ENCODE assay signal across 24 cellular contexts in genomic region chr11:25794804-25795203, GRCh38.
A peak's percentile ranks its signal among the peaks of the same experiment; 100 is the strongest.
DNase-seq lines count a peak whose midpoint lies in the region; ATAC-seq and TF ChIP-seq lines count a peak whose summit lies in the region.
"Had no signal": no experiment of that assay in that cellular context is flagged by ENCODE, and none has a peak within 500 bp of the region (broad histone marks: within the 10 kb centered on the region; RNA-seq: fewer than 3 reads in every experiment).

No MANE protein-coding gene starts in this region.

- H3K23ac ChIP-seq in neuronal stem cell (ENCODE audit: low read depth, low read length, poor library complexity): no peak overlapping the region

- H3K9me3 ChIP-seq in iPS DF 6.9 (ENCODE audit: control insufficient read depth, insufficient read depth, low read length): no peaks in the 10 kb centered on the region
- no peaks in the 10 kb centered on the region for H3K9me3 ChIP-seq in neuronal stem cell (replicated peaks in 1 of 2; ENCODE audit: control insufficient read depth in 2 of 2, insufficient read depth in 1 of 2, low read depth in 1 of 2, low read length in 2 of 2)
- H3K9me3 ChIP-seq in CD8-positive, alpha-beta T cell (ENCODE audit: low read length): no peaks in the 10 kb centered on the region
- H3K9me3 ChIP-seq: BLaER1, HAP-1, SJCRH30 had no signal

- no peak overlapping the region for H2BK12ac ChIP-seq in neuronal stem cell (ENCODE audit: low read length)

- DNase-seq in H7: peak; percentile 5
- no peak for DNase-seq in WTC11 (ENCODE audit: low spot score)
- peak; percentile 1 for DNase-seq in iPS DF 6.9 (ENCODE audit: low read depth, low spot score)
- DNase-seq in neuronal stem cell (ENCODE audit: low spot score): no peak
- no peak for DNase-seq in T-helper 2 cell treated with Interferon-gamma antibody and Interleukin-4, amounts not matched to agents 5 μg/mL and 100 μg/mL, for 36 hours (ENCODE audit: low spot score)
- DNase-seq in CD8-positive, alpha-beta T cell: no peak
- DNase-seq: Caco-2; CD4-positive, alpha-beta T cell; HFFc6; KBM-7; MV-4-11; NCI-H1105; NCI-H1436 treated with DMSO at 0.1 percent for 48 hours; NCI-H187 treated with DMSO at 0.1 percent for 48 hours; NCI-H2171 treated with DMSO at 0.1 percent for 48 hours; NCI-H446; NCI-H524 treated with DMSO at 0.1 percent for 48 hours; NCI-H774; SJCRH30 had no signal

- no peak overlapping the region for H4K8ac ChIP-seq in neuronal stem cell (ENCODE audit: low read depth, low read length)

- no peaks in the 10 kb centered on the region for H3K36me3 Mint-ChIP-seq in WTC11
- no peaks in the 10 kb centered on the region for H3K36me3 Mint-ChIP-seq in T-helper 2 cell treated with Interferon-gamma antibody and Interleukin-4, amounts not matched to agents 5 μg/mL and 100 μg/mL, for 36 hours (ENCODE audit: low read depth)
- no peaks in the 10 kb centered on the region for H3K36me3 Mint-ChIP-seq in CD8-positive, alpha-beta T cell

- peak overlapping the region; percentile 27 for H3K18ac ChIP-seq in neuronal stem cell (ENCODE audit: low read length)

- no peak overlapping the region for H2AK5ac ChIP-seq in neuronal stem cell (ENCODE audit: low read depth, low read length)

- no peak overlapping the region for H2BK5ac ChIP-seq in neuronal stem cell (ENCODE audit: low read length)

- peak; percentile 93 for ATAC-seq in WTC11
- no peak for ATAC-seq in GM21367 (IDR thresholded peaks at IDR 0.05; ENCODE audit: unreplicated experiment)
- no peak for ATAC-seq in CD8-positive, alpha-beta T cell
- ATAC-seq: Right ventricle myocardium inferior, SK-N-SH treated with all-trans-retinoic acid at 6 μM for 48 hours had no signal

- no peak overlapping the region for H3K27ac ChIP-seq in iPS DF 6.9 (ENCODE audit: low read length)
- no peak overlapping the region for H3K27ac ChIP-seq in neuronal stem cell (replicated peaks; ENCODE audit: low read length)
- no peak overlapping the region for H3K27ac ChIP-seq in CD8-positive, alpha-beta T cell (ENCODE audit: low read depth, low read length)
- H3K27ac ChIP-seq: BLaER1, SJCRH30 had no signal

- CTCF ChIA-PET in WTC11 (lab: Charles Lee): interaction anchor here (0.7 to 1.1 kb wide), 2 partner anchors 9 to 445 kb away, joined by 3 to 6 read pairs; no protein-coding TSS in a partner anchor
- CTCF ChIA-PET in CD8-positive, alpha-beta T cell (lab: Charles Lee): interaction anchor here (1.0 kb wide), 1 partner anchor 14 kb away, joined by 3 read pairs; no protein-coding TSS in a partner anchor

- no peak overlapping the region for H2BK15ac ChIP-seq in neuronal stem cell (ENCODE audit: low read length)

- no peak overlapping the region for H3K27ac Mint-ChIP-seq in WTC11
- H3K27ac Mint-ChIP-seq in T-helper 2 cell treated with Interferon-gamma antibody and Interleukin-4, amounts not matched to agents 5 μg/mL and 100 μg/mL, for 36 hours: no peak overlapping the region
- no peak overlapping the region for H3K27ac Mint-ChIP-seq in CD8-positive, alpha-beta T cell
- H3K27ac Mint-ChIP-seq: CD4-positive, alpha-beta T cell; HFFc6 had no signal

- no peak overlapping the region for H2BK120ac ChIP-seq in neuronal stem cell (ENCODE audit: low read depth, low read length)

- H2AFZ ChIP-seq in neuronal stem cell (ENCODE audit: low read length): no peak overlapping the region

- H3K14ac ChIP-seq in neuronal stem cell (ENCODE audit: low read length): no peak overlapping the region

- POLR2A ChIA-PET in WTC11 (lab: Charles Lee): no interaction called here
- POLR2A ChIA-PET in CD8-positive, alpha-beta T cell (lab: Charles Lee): no interaction called here

- H3K4me2 ChIP-seq in neuronal stem cell (ENCODE audit: insufficient read depth, low read length, poor library complexity, severe bottlenecking): no peak overlapping the region
- H3K4me2 ChIP-seq: BLaER1 had no signal

- intact Hi-C loops in CD8-positive, alpha-beta T cell (cut with DNase I, micrococcal nuclease): no loop called here

- H4K91ac ChIP-seq in neuronal stem cell (ENCODE audit: low read depth, low read length, poor library complexity): no peak overlapping the region

- H3K9me3 Mint-ChIP-seq in WTC11: no peaks in the 10 kb centered on the region
- H3K9me3 Mint-ChIP-seq in T-helper 2 cell treated with Interferon-gamma antibody and Interleukin-4, amounts not matched to agents 5 μg/mL and 100 μg/mL, for 36 hours: peaks cover 25% of the 10 kb centered on the region
- peaks cover 2% of the 10 kb centered on the region for H3K9me3 Mint-ChIP-seq in CD8-positive, alpha-beta T cell

- H3K79me1 ChIP-seq in neuronal stem cell (ENCODE audit: low read depth, low read length): no peaks in the 10 kb centered on the region

- no peaks in the 10 kb centered on the region for H3K36me3 ChIP-seq in H7 (replicated peaks; ENCODE audit: control insufficient read depth, insufficient read depth, low read length)
- H3K36me3 ChIP-seq in iPS DF 6.9 (ENCODE audit: control insufficient read depth, insufficient read depth, low read length): no peaks in the 10 kb centered on the region
- H3K36me3 ChIP-seq in neuronal stem cell (replicated peaks in 1 of 2; ENCODE audit: control insufficient read depth in 2 of 2, insufficient read depth in 2 of 2, low read length in 2 of 2): no peaks in the 10 kb centered on the region
- no peaks in the 10 kb centered on the region for H3K36me3 ChIP-seq in CD8-positive, alpha-beta T cell (ENCODE audit: insufficient read depth, low read length)
- H3K36me3 ChIP-seq: BLaER1, HAP-1, SJCRH30 had no signal

- H3K27me3 ChIP-seq in H7 (ENCODE audit: control insufficient read depth, insufficient read depth, low read length) (no peaks in the 10 kb centered on the region), iPS DF 6.9 (ENCODE audit: control insufficient read depth, insufficient read depth, low read length) (no peaks in the 10 kb centered on the region), neuronal stem cell (ENCODE audit: control insufficient read depth in 3 of 3, insufficient read depth in 3 of 3, low read depth in 1 of 3, low read length in 3 of 3) (no peaks in the 10 kb centered on the region)
- H3K27me3 ChIP-seq in CD8-positive, alpha-beta T cell (ENCODE audit: insufficient read depth, low read length): no peaks in the 10 kb centered on the region
- H3K27me3 ChIP-seq: BLaER1, SJCRH30 had no signal

- no peak for TF ChIP-seq CTCF in WTC11 (IDR thresholded peaks at IDR 0.05)
- TF ChIP-seq CTCF in CD8-positive, alpha-beta T cell (IDR thresholded peaks at IDR 0.05): no peak

- no peak overlapping the region for H3K4me3 ChIP-seq in H7 (ENCODE audit: insufficient read depth, low read depth, low read length)
- no peak overlapping the region for H3K4me3 ChIP-seq in iPS DF 6.9 (ENCODE audit: low read length)
- no peak overlapping the region for H3K4me3 ChIP-seq in neuronal stem cell (ENCODE audit: low read length in 2 of 2)
- no peak overlapping the region for H3K4me3 ChIP-seq in CD8-positive, alpha-beta T cell (ENCODE audit: low read depth, low read length)
- H3K4me3 ChIP-seq: BLaER1, HAP-1, SJCRH30 had no signal

- no CpG with 5 or more reads among the region's 1 CpG for WGBS in iPS DF 6.9 (ENCODE audit: insufficient coverage, insufficient read length)
- no CpG with 5 or more reads among the region's 1 CpG for WGBS in neuronal stem cell (ENCODE audit: extremely low coverage in 2 of 2, insufficient read length in 2 of 2, insufficient replicate concordance in 1 of 2), 2 donors

- no peak overlapping the region for H3K9ac ChIP-seq in neuronal stem cell (ENCODE audit: low read depth, low read length, poor library complexity)
- H3K9ac ChIP-seq: BLaER1 had no signal

- H3K27me3 Mint-ChIP-seq in WTC11 (ENCODE audit: low read depth): no peaks in the 10 kb centered on the region
- no peaks in the 10 kb centered on the region for H3K27me3 Mint-ChIP-seq in T-helper 2 cell treated with Interferon-gamma antibody and Interleukin-4, amounts not matched to agents 5 μg/mL and 100 μg/mL, for 36 hours (ENCODE audit: low read depth)
- H3K27me3 Mint-ChIP-seq in CD8-positive, alpha-beta T cell (ENCODE audit: low read depth): no peaks in the 10 kb centered on the region
- H3K27me3 Mint-ChIP-seq: CD4-positive, alpha-beta T cell had no signal

- H3K4me1 ChIP-seq in iPS DF 6.9 (ENCODE audit: control insufficient read depth, insufficient read depth, low read length) (no peaks in the 10 kb centered on the region), neuronal stem cell (ENCODE audit: control insufficient read depth in 2 of 2, insufficient read depth in 1 of 2, low read depth in 1 of 2, low read length in 2 of 2) (peaks cover 0 to 2% of the 10 kb centered on the region in 2 donors)
- no peaks in the 10 kb centered on the region for H3K4me1 ChIP-seq in CD8-positive, alpha-beta T cell (ENCODE audit: insufficient read depth, low read length)
- H3K4me1 ChIP-seq: BLaER1, Caco-2, HAP-1, SJCRH30 had no signal

- no peak overlapping the region for H3K4ac ChIP-seq in neuronal stem cell (ENCODE audit: low read length)

- H3K4me3 Mint-ChIP-seq in WTC11: no peak overlapping the region
- no peak overlapping the region for H3K4me3 Mint-ChIP-seq in T-helper 2 cell treated with Interferon-gamma antibody and Interleukin-4, amounts not matched to agents 5 μg/mL and 100 μg/mL, for 36 hours
- H3K4me3 Mint-ChIP-seq in CD8-positive, alpha-beta T cell: no peak overlapping the region
- H3K4me3 Mint-ChIP-seq: CD4-positive, alpha-beta T cell; HFFc6 had no signal

- H3K4me1 Mint-ChIP-seq in WTC11: peaks cover 7% of the 10 kb centered on the region
- no peaks in the 10 kb centered on the region for H3K4me1 Mint-ChIP-seq in T-helper 2 cell treated with Interferon-gamma antibody and Interleukin-4, amounts not matched to agents 5 μg/mL and 100 μg/mL, for 36 hours (ENCODE audit: low read depth)
- no peaks in the 10 kb centered on the region for H3K4me1 Mint-ChIP-seq in CD8-positive, alpha-beta T cell (ENCODE audit: low read depth)

TF ChIP-seq in WTC11, 78 proteins besides CTCF, POLR2A, EP300 and RAD21:
- TF ChIP-seq JUN (CRISPR knock-in tag; IDR thresholded peaks at IDR 0.05) (no peak), ERG (CRISPR knock-in tag; IDR thresholded peaks at IDR 0.05) (no peak), MYBL2 (CRISPR knock-in tag; IDR thresholded peaks at IDR 0.05) (no peak), FOXK1 (CRISPR knock-in tag; IDR thresholded peaks at IDR 0.05) (no peak), RORB (CRISPR knock-in tag; IDR thresholded peaks at IDR 0.05) (no peak), FOXP1 (CRISPR knock-in tag; IDR thresholded peaks at IDR 0.05; ENCODE audit: borderline replicate concordance) (no peak)

Comparison
In these comparisons a context has a peak if more than half of its experiments do, and no peak if none do; other contexts are left out.
1. DNase-seq: peak in H7 (single experiment) and iPS DF 6.9 (single experiment); none in WTC11 (single experiment), neuronal stem cell (single experiment), T-helper 2 cell treated with Interferon-gamma antibody and Interleukin-4, amounts not matched to agents 5 μg/mL and 100 μg/mL, for 36 hours (single experiment) and CD8-positive, alpha-beta T cell (0 of 7).